17 cellular contexts compared by ENCODE assay signal in the genomic region with DNA sequence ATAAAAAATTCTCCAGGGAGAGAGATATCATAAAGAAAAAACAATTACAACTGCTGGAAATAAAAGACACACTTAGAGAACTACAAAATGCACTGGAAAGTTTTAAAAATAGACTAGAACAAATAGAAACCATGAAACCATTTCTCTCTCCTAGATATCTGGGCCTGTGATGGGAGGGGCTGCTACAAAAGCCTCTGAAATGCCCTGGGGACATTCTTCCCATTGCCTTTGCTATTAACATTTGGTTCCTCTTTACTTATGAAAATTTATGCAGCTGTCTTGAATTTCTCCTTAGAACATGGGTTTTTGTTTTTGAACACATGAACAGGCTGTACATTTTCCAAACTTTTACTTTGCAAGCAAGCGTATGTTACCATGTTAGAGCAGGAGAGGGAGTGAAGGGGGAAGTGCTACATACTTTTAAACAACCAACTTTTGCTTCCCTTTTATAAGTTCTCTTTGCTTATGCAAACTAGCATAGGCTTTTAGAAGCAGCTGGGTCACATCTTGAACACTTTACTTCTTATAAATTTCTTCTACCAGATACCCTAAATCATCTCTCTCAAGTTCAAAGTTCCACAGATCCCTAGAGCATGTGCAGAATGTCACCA.
"Had no signal": no experiment of that assay in that cellular context is flagged by ENCODE, and none has a peak within 500 bp of the region (broad histone marks: within the 10 kb centered on the region; RNA-seq: fewer than 3 reads in every experiment).

No MANE protein-coding gene starts in this region.

- H3K27me3 ChIP-seq: body of pancreas, suprapubic skin, upper lobe of right lung had no signal

- H3K27me3 Mint-ChIP-seq: activated naive CD4-positive, alpha-beta T cell treated with anti-CD3 and anti-CD28 coated beads, Interleukin-2, amount 10 ng/mL, durations not matched to agents 7 days and 5 days had no signal

- H3K27ac ChIP-seq: body of pancreas, epithelial cell of prostate, lower lobe of right lung, parathyroid adenoma, suprapubic skin, upper lobe of right lung had no signal

- H3K4me1 Mint-ChIP-seq: activated B cell treated with CpG ODN at 0.5 μM for 24 hours; activated CD4-positive, alpha-beta T cell treated with anti-CD3 and anti-CD28 coated beads, Interleukin-2, amount 10 ng/mL, durations not matched to agents 7 days and 5 days; activated naive CD4-positive, alpha-beta T cell treated with anti-CD3 and anti-CD28 coated beads, Interleukin-2, amount 10 ng/mL, durations not matched to agents 7 days and 5 days; immature natural killer cell; naive thymus-derived CD4-positive, alpha-beta T cell had no signal

- H3K27ac Mint-ChIP-seq: activated B cell treated with CpG ODN at 0.5 μM for 24 hours; activated CD4-positive, alpha-beta T cell treated with anti-CD3 and anti-CD28 coated beads, Interleukin-2, amount 10 ng/mL, durations not matched to agents 7 days and 5 days; activated naive CD4-positive, alpha-beta T cell treated with anti-CD3 and anti-CD28 coated beads, Interleukin-2, amount 10 ng/mL, durations not matched to agents 7 days and 5 days; activated T-helper 2 cell treated with anti-CD3 and anti-CD28 coated beads, Interferon-gamma antibody, Interleukin-2, Interleukin-4, amounts not matched to agents 10 μg/mL and 5 μg/mL and 100 μg/mL, durations not matched to agents 14 hours and 24 hours and 36 hours; immature natural killer cell; naive thymus-derived CD4-positive, alpha-beta T cell had no signal

- H3K9ac ChIP-seq: parathyroid adenoma had no signal

- H3K79me2 ChIP-seq: parathyroid adenoma had no signal

- ATAC-seq: body of pancreas; lower lobe of right lung; naive thymus-derived CD4-positive, alpha-beta T cell; upper lobe of right lung had no signal

- H3K9me3 Mint-ChIP-seq: activated T-helper 2 cell treated with anti-CD3 and anti-CD28 coated beads, Interferon-gamma antibody, Interleukin-2, Interleukin-4, amounts not matched to agents 10 μg/mL and 5 μg/mL and 100 μg/mL, durations not matched to agents 14 hours and 24 hours and 36 hours had no signal

- DNase-seq: activated B cell treated with CpG ODN at 0.5 μM for 24 hours; activated CD4-positive, alpha-beta T cell treated with anti-CD3 and anti-CD28 coated beads, Interleukin-2, amount 10 ng/mL, durations not matched to agents 7 days and 5 days; activated naive CD4-positive, alpha-beta T cell treated with anti-CD3 and anti-CD28 coated beads, Interleukin-2, amount 10 ng/mL, durations not matched to agents 7 days and 5 days; body of pancreas; central memory CD4-positive, alpha-beta T cell; cortex of kidney; effector CD8-positive, alpha-beta T cell; immature natural killer cell; lower lobe of right lung; naive thymus-derived CD4-positive, alpha-beta T cell; stimulated activated CD4-positive, alpha-beta T cell treated with anti-CD3 and anti-CD28 coated beads, Interleukin-2, amount 100 ng/mL, for 48 hours; stimulated activated naive CD4-positive, alpha-beta T cell treated with Interleukin-2 at 50 U/mL for 16 hours; upper lobe of right lung had no signal

- H3K36me3 Mint-ChIP-seq: activated naive CD4-positive, alpha-beta T cell treated with anti-CD3 and anti-CD28 coated beads, Interleukin-2, amount 10 ng/mL, durations not matched to agents 7 days and 5 days; immature natural killer cell had no signal

- H3K9me3 ChIP-seq: body of pancreas, lower lobe of right lung, suprapubic skin, upper lobe of right lung had no signal

- H3K4me3 Mint-ChIP-seq: activated B cell treated with CpG ODN at 0.5 μM for 24 hours; activated CD4-positive, alpha-beta T cell treated with anti-CD3 and anti-CD28 coated beads, Interleukin-2, amount 10 ng/mL, durations not matched to agents 7 days and 5 days; activated naive CD4-positive, alpha-beta T cell treated with anti-CD3 and anti-CD28 coated beads, Interleukin-2, amount 10 ng/mL, durations not matched to agents 7 days and 5 days; immature natural killer cell; naive thymus-derived CD4-positive, alpha-beta T cell had no signal

- H3K4me3 ChIP-seq: body of pancreas, lower lobe of right lung, suprapubic skin, upper lobe of right lung had no signal

- H3K4me1 ChIP-seq: body of pancreas, lower lobe of right lung, parathyroid adenoma, suprapubic skin, upper lobe of right lung had no signal

- H2AFZ ChIP-seq: parathyroid adenoma had no signal

- H3K36me3 ChIP-seq: lower lobe of right lung, suprapubic skin, upper lobe of right lung had no signal
